Comparison of ENCODE assay signal across 8 cellular contexts in the genomic region with DNA sequence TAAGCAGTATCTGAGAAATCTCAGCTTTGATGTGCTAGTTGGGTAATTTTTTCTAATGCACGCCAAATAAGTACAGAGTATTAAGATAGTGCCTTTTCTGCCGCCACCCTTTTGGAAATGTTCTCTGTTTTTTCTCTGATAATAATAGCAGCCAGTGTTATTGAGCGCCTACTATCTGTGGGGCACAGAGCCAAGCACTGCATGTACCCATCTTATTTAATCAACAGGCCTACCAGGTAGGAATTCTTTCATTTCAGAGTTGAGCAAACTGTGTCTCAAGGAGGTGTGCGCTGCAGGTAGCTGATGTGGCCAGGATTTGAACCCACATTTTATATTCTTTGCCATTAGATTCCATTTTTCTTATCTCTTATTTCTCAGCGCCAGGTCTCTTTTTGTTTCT. TPM values are rescaled to one million over a fixed set of nuclear protein-coding genes. Genes with fewer than 3 reads are reported as not detected.
DNase-seq lines count a peak whose midpoint lies in the region; ATAC-seq, FAIRE-seq and TF ChIP-seq lines count a peak whose summit lies in the region.

No MANE protein-coding gene starts in this region.

- peaks cover 0 to 37% of the 10 kb centered on the region in 2 donors for H3K36me3 ChIP-seq in adrenal gland (replicated peaks in 1 of 2)
- peaks cover 15% of the 10 kb centered on the region in 2 donors for H3K36me3 ChIP-seq in kidney (ENCODE audit: control insufficient read depth in 1 of 2, insufficient read depth in 2 of 2, low read length in 2 of 2)
- H3K36me3 ChIP-seq in tibial nerve: peaks cover 0 to 58% (median 32%) of the 10 kb centered on the region in 3 donors

- intact Hi-C loops in adrenal gland (cut with DNase I): no loop called here
- intact Hi-C loops in kidney (cut with DNase I): no loop called here

- H3K27me3 ChIP-seq in adrenal gland (no peaks in the 10 kb centered on the region), tibial nerve (no peaks in the 10 kb centered on the region)

- H3K4me1 Mint-ChIP-seq in activated T-cell treated with anti-CD3 and anti-CD28 coated beads, Interleukin-2, amount 50 U/mL, for 4 hours (ENCODE audit: low read depth): peaks cover 64% of the 10 kb centered on the region

- H3K4me1 ChIP-seq in adrenal gland (replicated peaks in 1 of 2) (peaks cover 55 to 69% of the 10 kb centered on the region in 2 donors), kidney (ENCODE audit: control insufficient read depth in 1 of 2, insufficient read depth in 1 of 2, low read depth in 1 of 2, low read length in 2 of 2) (peaks cover 40 to 54% of the 10 kb centered on the region in 2 donors), tibial nerve (peaks cover 0 to 75% (median 41%) of the 10 kb centered on the region in 4 donors)

- H3K4me3 ChIP-seq in adrenal gland (peak overlapping the region in 2 of 4 donors; percentile 36 to 99), kidney (ENCODE audit: low read length in 2 of 2) (peak overlapping the region; percentile 97 to 98), tibial nerve (peak overlapping the region in 2 of 4 donors; percentile 76 to 85)

- FAIRE-seq in kidney (lab: Jason Lieb, UNC): no peak

- no peak for TF ChIP-seq CTCF in adrenal gland (IDR thresholded peaks at IDR 0.05)
- TF ChIP-seq CTCF in kidney (IDR thresholded peaks at IDR 0.05; ENCODE audit: borderline replicate concordance, extremely low read depth, insufficient read depth): no peak
- no peak for TF ChIP-seq CTCF in tibial nerve (IDR thresholded peaks at IDR 0.05)

- TF ChIP-seq EP300 in tibial nerve (IDR thresholded peaks at IDR 0.05): no peak

- H3K27me3 Mint-ChIP-seq in activated T-cell treated with anti-CD3 and anti-CD28 coated beads, Interleukin-2, amount 50 U/mL, for 4 hours (ENCODE audit: low read depth): no peaks in the 10 kb centered on the region

- TF ChIP-seq POLR2A in adrenal gland (IDR thresholded peaks at IDR 0.05): no peak
- TF ChIP-seq POLR2A in tibial nerve (IDR thresholded peaks at IDR 0.05): no peak

- H3K4me3 Mint-ChIP-seq in activated T-cell treated with anti-CD3 and anti-CD28 coated beads, Interleukin-2, amount 50 U/mL, for 4 hours: peak overlapping the region; percentile 99

- H3K9ac ChIP-seq in kidney (ENCODE audit: low read length in 2 of 2): peak overlapping the region; percentile 38 to 92

- peaks cover 26% of the 10 kb centered on the region for H3K36me3 Mint-ChIP-seq in activated T-cell treated with anti-CD3 and anti-CD28 coated beads, Interleukin-2, amount 50 U/mL, for 4 hours (ENCODE audit: insufficient read depth)

- ATAC-seq in activated T-cell treated with anti-CD3 and anti-CD28 coated beads, Interleukin-2, amount 50 U/mL, for 4 hours: no peak
- ATAC-seq in GM21529 (IDR thresholded peaks at IDR 0.05; ENCODE audit: unreplicated experiment) (no peak), HG03439 (IDR thresholded peaks at IDR 0.05; ENCODE audit: unreplicated experiment) (no peak)

- 48 to 56% (median 51%) methylated on average over 5 of the region's 5 CpGs for WGBS in adrenal gland, 4 donors
- 67 to 70% methylated on average over 5 of the region's 5 CpGs for WGBS in tibial nerve, 2 donors

- peak overlapping the region in 3 of 5 donors; percentile 83 to 97 (median 87) for H3K27ac ChIP-seq in adrenal gland
- H3K27ac ChIP-seq in kidney (ENCODE audit: low read depth in 2 of 2, low read length in 2 of 2): peak overlapping the region in 1 of 2 donors; percentile 15
- peak overlapping the region in 3 of 4 donors; percentile 89 to 94 (median 92) for H3K27ac ChIP-seq in tibial nerve

- H3K9me3 Mint-ChIP-seq in activated T-cell treated with anti-CD3 and anti-CD28 coated beads, Interleukin-2, amount 50 U/mL, for 4 hours: no peaks in the 10 kb centered on the region

- H3K9me3 ChIP-seq in adrenal gland (replicated peaks in 1 of 3) (no peaks in the 10 kb centered on the region), kidney (ENCODE audit: control insufficient read depth in 1 of 2, low read length in 2 of 2) (no peaks in the 10 kb centered on the region), tibial nerve (no peaks in the 10 kb centered on the region)

- DNase-seq in activated T-cell treated with anti-CD3 and anti-CD28 coated beads, Interleukin-2, amount 50 U/mL, for 4 hours: no peak
- DNase-seq in activated T-cell treated with anti-CD3 and anti-CD28 coated beads, Interleukin-2, amount 50 U/mL, for 1 hour: no peak
- no peak for DNase-seq in adrenal gland
- DNase-seq in kidney: no peak
- no peak for DNase-seq in tibial nerve (ENCODE audit: low spot score in 2 of 2)
- no peak for DNase-seq in NCI-H345 (lab: John Stamatoyannopoulos, UW)

RNA-seq across cellular contexts. Expression of a gene that starts 1.4 kb away (rescaled TPM):
- total RNA-seq in activated T-cell treated with anti-CD3 and anti-CD28 coated beads, Interleukin-2, amount 50 U/mL, for 4 hours: 10 to 100 TPM; 55.0 to 61.4 (median 55.2) TPM
- total RNA-seq in adrenal gland (100 to 1,000 TPM; 119 to 235 (median 162) TPM), kidney (145 TPM), tibial nerve (100 to 1,000 TPM in 3 of 4 donors, 10 to 100 TPM in 1; 92.0 to 164 (median 118) TPM)
- polyA plus RNA-seq in adrenal gland (100 to 1,000 TPM in 1 of 3 donors, 10 to 100 TPM in 2; 27.8 to 151 (median 77.1) TPM), kidney (ENCODE audit: insufficient read depth, low read depth, low replicate concordance) (138 TPM)

RNA-seq across cellular contexts. Expression of a gene that starts 21.5 kb away (rescaled TPM):
- 100 to 1,000 TPM; 467 to 532 (median 476) TPM for total RNA-seq in activated T-cell treated with anti-CD3 and anti-CD28 coated beads, Interleukin-2, amount 50 U/mL, for 4 hours
- total RNA-seq in adrenal gland (100 to 1,000 TPM in 6 of 8 donors, 10 to 100 TPM in 2; 76.0 to 178 (median 122) TPM), kidney (161 TPM), tibial nerve (100 to 1,000 TPM; 115 to 242 (median 141) TPM)
- polyA plus RNA-seq in adrenal gland (100 to 1,000 TPM in 1 of 3 donors, 10 to 100 TPM in 2; 58.9 to 243 (median 85.3) TPM), kidney (ENCODE audit: insufficient read depth, low read depth, low replicate concordance) (54.8 TPM)

RNA-seq across cellular contexts. Expression of a gene that starts 28.4 kb away (rescaled TPM):
- 1 to 10 TPM; 3.9 to 7.8 (median 4.8) TPM for total RNA-seq in activated T-cell treated with anti-CD3 and anti-CD28 coated beads, Interleukin-2, amount 50 U/mL, for 4 hours
- total RNA-seq in adrenal gland (10 to 100 TPM; 22.1 to 42.8 (median 27.9) TPM), kidney (22.7 TPM), tibial nerve (10 to 100 TPM; 14.5 to 39.6 (median 16.1) TPM)
- polyA plus RNA-seq in adrenal gland (10 to 100 TPM; 14.8 to 63.8 (median 42.8) TPM), kidney (ENCODE audit: insufficient read depth, low read depth, low replicate concordance) (51.9 TPM)

RNA-seq across cellular contexts. Expression of a gene that starts 32.9 kb away (rescaled TPM):
- 10 to 100 TPM; 46.2 to 54.1 (median 52.7) TPM for total RNA-seq in activated T-cell treated with anti-CD3 and anti-CD28 coated beads, Interleukin-2, amount 50 U/mL, for 4 hours
- total RNA-seq in adrenal gland (10 to 100 TPM; 16.8 to 55.7 (median 23.7) TPM), kidney (23.6 TPM), tibial nerve (10 to 100 TPM in 2 of 4 donors, 1 to 10 TPM in 2; 5.7 to 19.4 (median 8.8) TPM)
- polyA plus RNA-seq in adrenal gland (10 to 100 TPM in 2 of 3 donors, 1 to 10 TPM in 1; 8.7 to 23.3 (median 22.4) TPM), kidney (ENCODE audit: insufficient read depth, low read depth, low replicate concordance) (22.0 TPM)

RNA-seq across cellular contexts. Expression of a gene that starts 35.6 kb away (rescaled TPM):
- 10 to 100 TPM; 27.1 to 31.5 (median 28.5) TPM for total RNA-seq in activated T-cell treated with anti-CD3 and anti-CD28 coated beads, Interleukin-2, amount 50 U/mL, for 4 hours
- total RNA-seq in adrenal gland (10 to 100 TPM; 23.3 to 68.7 (median 46.0) TPM), kidney (56.8 TPM), tibial nerve (10 to 100 TPM; 24.1 to 67.5 (median 35.0) TPM)
- polyA plus RNA-seq in adrenal gland (100 to 1,000 TPM in 1 of 3 donors, 10 to 100 TPM in 2; 16.6 to 101 (median 97.5) TPM), kidney (ENCODE audit: insufficient read depth, low read depth, low replicate concordance) (47.0 TPM)
